24 cellular contexts compared by ENCODE assay signal in the genomic region with DNA sequence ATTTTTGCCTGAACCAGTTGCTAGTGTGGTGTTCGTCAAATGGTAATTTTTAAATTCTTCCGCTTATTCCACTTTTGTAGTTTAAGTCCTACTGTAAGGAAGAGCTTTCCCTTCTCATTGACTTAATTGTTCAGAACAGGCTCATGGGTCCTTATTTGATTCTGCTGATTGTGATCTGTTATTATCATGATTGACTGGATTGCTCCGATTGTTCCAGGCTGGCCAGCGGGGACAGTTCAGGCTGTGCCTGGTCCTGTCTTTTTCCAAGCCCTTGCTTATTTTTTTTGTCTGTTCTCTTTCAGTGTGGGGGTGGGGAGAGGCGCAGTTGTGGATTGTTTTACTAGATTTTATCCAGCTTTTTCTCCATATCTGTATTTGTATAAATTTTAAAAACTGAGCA. TPM values are rescaled to one million over a fixed set of nuclear protein-coding genes. Genes with fewer than 3 reads are reported as not detected.
DNase-seq lines count a peak whose midpoint lies in the region; ATAC-seq, FAIRE-seq and TF ChIP-seq lines count a peak whose summit lies in the region.
"Had no signal": no experiment of that assay in that cellular context is flagged by ENCODE, and none has a peak within 500 bp of the region (broad histone marks: within the 10 kb centered on the region; RNA-seq: fewer than 3 reads in every experiment).

No MANE protein-coding gene starts in this region.

- peaks cover 85% of the 10 kb centered on the region for H3K4me1 ChIP-seq in ACC112 (ENCODE audit: control insufficient read depth, insufficient read depth, low read length, unreplicated experiment)
- peaks cover 69% of the 10 kb centered on the region for H3K4me1 ChIP-seq in astrocyte (ENCODE audit: insufficient read depth, low read length)
- peaks cover 0 to 4% of the 10 kb centered on the region in 2 donors for H3K4me1 ChIP-seq in small intestine (ENCODE audit: control insufficient read depth in 2 of 2, insufficient read depth in 1 of 2, low read depth in 1 of 2, low read length in 1 of 2)

- H3K27me3 ChIP-seq in ACC112 (ENCODE audit: insufficient read depth, low read length) (no peaks in the 10 kb centered on the region), astrocyte (ENCODE audit: insufficient read depth, low read length) (no peaks in the 10 kb centered on the region), small intestine (ENCODE audit: control insufficient read depth in 2 of 2, insufficient read depth in 2 of 2, low read length in 2 of 2) (no peaks in the 10 kb centered on the region)
- H3K27me3 ChIP-seq: MG63, SJSA1 had no signal

- H3K9me3 ChIP-seq in astrocyte (ENCODE audit: insufficient read depth, low read depth, low read length) (no peaks in the 10 kb centered on the region), small intestine (ENCODE audit: control insufficient read depth, low read depth) (no peaks in the 10 kb centered on the region)
- H3K9me3 ChIP-seq: MG63, SJSA1 had no signal

- H3K4me3 Mint-ChIP-seq in astrocyte (ENCODE audit: unreplicated experiment) (no peak overlapping the region), osteocyte (ENCODE audit: unreplicated experiment) (no peak overlapping the region), mesothelial cell of epicardium (no peak overlapping the region)
- H3K4me3 Mint-ChIP-seq: H9 had no signal

- H3K36me3 Mint-ChIP-seq in astrocyte (ENCODE audit: low read depth, unreplicated experiment) (peaks cover 7% of the 10 kb centered on the region), osteocyte (ENCODE audit: unreplicated experiment) (no peaks in the 10 kb centered on the region), mesothelial cell of epicardium (no peaks in the 10 kb centered on the region)

- H4K20me1 ChIP-seq in astrocyte (ENCODE audit: insufficient read depth, low read length) = peaks cover 54% of the 10 kb centered on the region

- H3K4me1 Mint-ChIP-seq in astrocyte (ENCODE audit: low read depth, unreplicated experiment) (peaks cover 83% of the 10 kb centered on the region), osteocyte (ENCODE audit: unreplicated experiment) (peaks cover 82% of the 10 kb centered on the region), mesothelial cell of epicardium (peaks cover 37% of the 10 kb centered on the region)

- H3K27ac Mint-ChIP-seq in astrocyte (ENCODE audit: unreplicated experiment) (peak overlapping the region; percentile 37), osteocyte (ENCODE audit: unreplicated experiment) (peak overlapping the region; percentile 3), mesothelial cell of epicardium (no peak overlapping the region)
- H3K27ac Mint-ChIP-seq: H9 had no signal

- H3K27ac ChIP-seq in ACC112 (ENCODE audit: low read depth, low read length) (0 out of 2 replicates have a peak overlapping the region, but pooled peaks have one; percentile 3), astrocyte (ENCODE audit: low read depth, low read length) (no peak overlapping the region), small intestine (ENCODE audit: low read depth in 1 of 2, low read length in 1 of 2) (no peak overlapping the region)
- H3K27ac ChIP-seq: 22Rv1, PC-9, SJSA1 had no signal

- peaks cover 100% of the 10 kb centered on the region for H3K79me2 ChIP-seq in ACC112 (ENCODE audit: control insufficient read depth, insufficient read depth, low read length, unreplicated experiment)
- H3K79me2 ChIP-seq in astrocyte (ENCODE audit: insufficient read depth, low read length) = peaks cover 100% of the 10 kb centered on the region

- TF ChIP-seq CTCF in astrocyte (IDR thresholded peaks at IDR 0.05; ENCODE audit: insufficient read depth, low read depth, low read length) (no peak), osteocyte (IDR thresholded peaks at IDR 0.05) (no peak), mesothelial cell of epicardium (IDR thresholded peaks at IDR 0.05; ENCODE audit: unreplicated experiment) (no peak)

- no peaks in the 10 kb centered on the region for H3K27me3 Mint-ChIP-seq in astrocyte (ENCODE audit: low read depth, unreplicated experiment)
- no peaks in the 10 kb centered on the region for H3K27me3 Mint-ChIP-seq in osteocyte (ENCODE audit: unreplicated experiment)
- H3K27me3 Mint-ChIP-seq in mesothelial cell of epicardium (ENCODE audit: low read depth) = no peaks in the 10 kb centered on the region

- WGBS in small intestine, 3 donors = 94 to 96% (median 95%) methylated on average over 5 of the region's 5 CpGs

- H3K4me3 ChIP-seq in ACC112 (ENCODE audit: low read depth, low read length) = no peak overlapping the region
- H3K4me3 ChIP-seq in astrocyte (ENCODE audit: insufficient read depth, low read depth, low read length) = no peak overlapping the region
- H3K4me3 ChIP-seq in small intestine (ENCODE audit: low read depth in 1 of 2, low read length in 2 of 2) = no peak overlapping the region
- H3K4me3 ChIP-seq: MG63, PC-9, SJSA1 had no signal

- no peak overlapping the region for H3K4me2 ChIP-seq in astrocyte (ENCODE audit: low read length)
- H3K4me2 ChIP-seq: PC-9 had no signal

- peaks cover 2% of the 10 kb centered on the region for H3K9me3 Mint-ChIP-seq in astrocyte (ENCODE audit: unreplicated experiment)
- H3K9me3 Mint-ChIP-seq in osteocyte (ENCODE audit: unreplicated experiment) = no peaks in the 10 kb centered on the region
- no peaks in the 10 kb centered on the region for H3K9me3 Mint-ChIP-seq in mesothelial cell of epicardium
- H3K9me3 Mint-ChIP-seq: H9 had no signal

- H3K36me3 ChIP-seq in ACC112 (ENCODE audit: insufficient read depth, low read length) = peaks cover 9% of the 10 kb centered on the region; the same call in 1 of the 2 replicates
- peaks cover 6% of the 10 kb centered on the region for H3K36me3 ChIP-seq in astrocyte (ENCODE audit: insufficient read depth, low read length)
- no peaks in the 10 kb centered on the region for H3K36me3 ChIP-seq in small intestine (ENCODE audit: control insufficient read depth in 2 of 2, insufficient read depth in 2 of 2, low read length in 2 of 2)

- no peak for ATAC-seq in GM19035 (IDR thresholded peaks at IDR 0.05; ENCODE audit: unreplicated experiment)

- DNase-seq in NCI-H69 (lab: John Stamatoyannopoulos, UW) (peak; percentile 17), astrocyte (ENCODE audit: low read depth) (no peak), osteocyte (ENCODE audit: extremely low spot score, unreplicated experiment) (no peak), mesothelial cell of epicardium (ENCODE audit: low spot score in 2 of 2, unreplicated experiment in 2 of 2) (no peak), small intestine (no peak)
- DNase-seq: Calu3, DMS79 treated with DMSO at 0.1 percent for 48 hours, GF-D8, H9, KG1, MG63, NCI-H2029, NCI-H446, NCI-H524 treated with DMSO at 0.1 percent for 48 hours, NCI-H82, PC-9, Right ventricle myocardium superior, RPMI8226 had no signal

- H2AFZ ChIP-seq in ACC112 (ENCODE audit: low read length, unreplicated experiment) = no peak overlapping the region
- H2AFZ ChIP-seq in astrocyte (ENCODE audit: low read depth, low read length) = no peak overlapping the region
- H2AFZ ChIP-seq: PC-9 had no signal

- H3K9ac ChIP-seq in astrocyte (ENCODE audit: low read length) = no peak overlapping the region

- no peak for FAIRE-seq in astrocyte (lab: Jason Lieb, UNC)
- no peak for FAIRE-seq in small intestine (lab: Jason Lieb, UNC)
- FAIRE-seq: GM12891, HTR-8/SVneo had no signal

RNA-seq across cellular contexts. Expression of a gene that starts 52.4 kb away (rescaled TPM):
- 291 and 347 TPM in 2 replicates for total RNA-seq in astrocyte
- 336 and 341 TPM in 2 replicates for total RNA-seq in osteocyte
- 190 to 209 TPM (median 200 TPM) in 3 replicates for total RNA-seq in mesothelial cell of epicardium
- 10 to 100 TPM; 13.2 to 26.6 (median 19.9) TPM for polyA plus RNA-seq in small intestine
